ENCODE assay signal across 14 cellular contexts in genomic region chr2:132911726-132912724, GRCh38.
DNase-seq lines count a peak whose midpoint lies in the region; ATAC-seq, FAIRE-seq and TF ChIP-seq lines count a peak whose summit lies in the region.
"Had no signal": no experiment of that assay in that cellular context is flagged by ENCODE, and none has a peak within 500 bp of the region (broad histone marks: within the 10 kb centered on the region; RNA-seq: fewer than 3 reads in every experiment).

No MANE protein-coding gene starts in this region.

- H3K14ac ChIP-seq in IMR-90 (replicated peaks; ENCODE audit: low read depth, low read length) (no peak overlapping the region), H1 (ENCODE audit: insufficient read length) (no peak overlapping the region)

- H3K79me2 ChIP-seq in H1 (ENCODE audit: control insufficient read depth in 1 of 2, insufficient read depth in 2 of 2, low read length in 2 of 2) = no peaks in the 10 kb centered on the region
- H3K79me2 ChIP-seq in mesendoderm (ENCODE audit: control insufficient read depth, insufficient read depth, low read length) = no peaks in the 10 kb centered on the region

- 83% methylated on average over 1 of the region's 8 CpGs; no CpG with 5 or more reads in 1 of the 2 experiments for WGBS in IMR-90 (ENCODE audit: extremely low coverage in 2 of 2, insufficient read length in 1 of 2), 2 experiments
- 80% methylated on average over 8 of the region's 8 CpGs; no CpG with 5 or more reads in 1 of the 2 experiments for WGBS in H1 (ENCODE audit: extremely low coverage in 1 of 2, insufficient coverage in 1 of 2, insufficient read length in 1 of 2, insufficient replicate concordance in 2 of 2, low coverage in 1 of 2, low lambda C conversion rate in 2 of 2, missing lambda C conversion rate in 1 of 2), 2 experiments
- WGBS in mesendoderm (ENCODE audit: extremely low coverage, insufficient coverage, low lambda C conversion rate) = no CpG with 5 or more reads among the region's 8 CpGs

- H3K4me3 ChIP-seq in IMR-90 (ENCODE audit: insufficient read depth, low read depth, low read length) (no peak overlapping the region), H1 (ENCODE audit: extremely low read depth in 1 of 4, insufficient read depth in 2 of 4, low read depth in 3 of 4, low read length in 4 of 4) (no peak overlapping the region), mesendoderm (ENCODE audit: low read length) (no peak overlapping the region), ascending aorta (no peak overlapping the region)
- H3K4me3 ChIP-seq: heart left ventricle had no signal

- H4K5ac ChIP-seq in IMR-90 (ENCODE audit: low read depth, low read length) (no peak overlapping the region), H1 (ENCODE audit: insufficient read length, low read depth, low read length) (no peak overlapping the region), mesendoderm (ENCODE audit: low read length) (no peak overlapping the region)

- H2BK12ac ChIP-seq in H1 (ENCODE audit: low read depth, low read length) = no peak overlapping the region

- FAIRE-seq in H1 (lab: Jason Lieb, UNC) = no peak
- FAIRE-seq: GM18507 had no signal

- H3K9ac ChIP-seq in IMR-90 (ENCODE audit: low read depth, low read length) = no peak overlapping the region
- H3K9ac ChIP-seq in H1 (replicated peaks in 1 of 4; ENCODE audit: extremely low read depth in 1 of 4, low read depth in 3 of 4, low read length in 3 of 4) = no peak overlapping the region
- no peak overlapping the region for H3K9ac ChIP-seq in mesendoderm (ENCODE audit: low read length)
- H3K9ac ChIP-seq: KMS-11 had no signal

- H4K20me1 ChIP-seq in IMR-90 (ENCODE audit: insufficient read depth, low read length) (no peaks in the 10 kb centered on the region; the same call in 1 of the 2 replicates), H1 (replicated peaks in 1 of 2; ENCODE audit: control insufficient read depth in 1 of 2, insufficient read depth in 2 of 2, low read length in 2 of 2) (no peaks in the 10 kb centered on the region)

- TF ChIP-seq POLR2A in IMR-90 (IDR thresholded peaks at IDR 0.05; ENCODE audit: low read depth, low read length) = no peak
- no peak for TF ChIP-seq POLR2A in H1 (IDR thresholded peaks at IDR 0.05; ENCODE audit: control extremely low read depth in 1 of 2, low read depth in 2 of 2, low read length in 2 of 2)

- H3K9me3 ChIP-seq in IMR-90 (ENCODE audit: control insufficient read depth, insufficient read depth, low read length) = no peaks in the 10 kb centered on the region
- H3K9me3 ChIP-seq in H1 (ENCODE audit: insufficient read depth in 2 of 2, low read depth in 1 of 2, low read length in 1 of 2) = no peaks in the 10 kb centered on the region
- H3K9me3 ChIP-seq in ascending aorta = no peaks in the 10 kb centered on the region

- no peak overlapping the region for H4K91ac ChIP-seq in IMR-90 (ENCODE audit: insufficient read depth, low read depth, low read length)
- H4K91ac ChIP-seq in H1 (replicated peaks; ENCODE audit: insufficient read length, low read length) = no peak overlapping the region

- in situ Hi-C loops in IMR-90 (cut with MboI; ENCODE audit: low sequenced_read_pairs) = no loop called here

- H2BK120ac ChIP-seq in IMR-90 (ENCODE audit: low read depth, low read length) = no peak overlapping the region
- H2BK120ac ChIP-seq in H1 (replicated peaks; ENCODE audit: low read depth, low read length) = no peak overlapping the region
- no peak overlapping the region for H2BK120ac ChIP-seq in mesendoderm (ENCODE audit: low read depth, low read length)

- CTCF ChIA-PET in IMR-90 (lab: Yijun Ruan, JAX) (interaction anchor here (0.6 kb wide), 1 partner anchor 11 kb away, joined by 3 read pairs; no protein-coding TSS in a partner anchor), H1 (lab: Charles Lee; ENCODE audit: partially characterized antibody) (interaction anchor here (0.6 to 1.5 kb wide), 16 partner anchors 8 to 367 kb away, joined by 3 to 6 read pairs (median 3); no protein-coding TSS in a partner anchor)

- intact Hi-C loops in IMR-90 (cut with micrococcal nuclease) (no loop called here), ascending aorta (cut with DNase I) (no loop called here)

- 0 out of 2 replicates have a peak, but pooled peaks have one; percentile 24 for TF ChIP-seq CTCF in IMR-90 (conservative IDR thresholded peaks at IDR 0.05; ENCODE audit: low read depth, low read length)
- TF ChIP-seq CTCF in H1 (IDR thresholded peaks at IDR 0.05; ENCODE audit: control extremely low read depth in 1 of 3, insufficient read depth in 1 of 3, low read depth in 1 of 3, low read length in 3 of 3) = peak; percentile 46 to 68 (median 66)
- no peak for TF ChIP-seq CTCF in ascending aorta (IDR thresholded peaks at IDR 0.05)

- H3K4me1 ChIP-seq in IMR-90 (ENCODE audit: control insufficient read depth, insufficient read depth, low read length) (peaks cover 13% of the 10 kb centered on the region), H1 (replicated peaks in 1 of 4; ENCODE audit: control insufficient read depth in 3 of 4, insufficient read depth in 4 of 4, low read length in 3 of 4) (no peaks in the 10 kb centered on the region), mesendoderm (ENCODE audit: control insufficient read depth, low read depth, low read length) (no peaks in the 10 kb centered on the region), ascending aorta (no peaks in the 10 kb centered on the region)

- H3K79me1 ChIP-seq in IMR-90 (ENCODE audit: low read depth in 1 of 2, low read length in 2 of 2) = peaks cover 0 to 24% of the 10 kb centered on the region in 2 experiments; a peak in 2 of 4 replicates
- no peaks in the 10 kb centered on the region for H3K79me1 ChIP-seq in H1 (ENCODE audit: low read depth, low read length)
- H3K79me1 ChIP-seq in mesendoderm (ENCODE audit: low read length) = no peaks in the 10 kb centered on the region

- H2AK9ac ChIP-seq in IMR-90 (replicated peaks; ENCODE audit: low read depth, low read length, poor library complexity) = no peak overlapping the region

- H3K4me2 ChIP-seq in IMR-90 (ENCODE audit: low read depth, low read length) = no peak overlapping the region
- H3K4me2 ChIP-seq in H1 (ENCODE audit: insufficient read depth in 1 of 2, low read depth in 2 of 2, low read length in 2 of 2) = no peak overlapping the region
- H3K4me2 ChIP-seq in mesendoderm (ENCODE audit: low read length) = no peak overlapping the region
- H3K4me2 ChIP-seq: KMS-11 had no signal

- H3K27ac ChIP-seq in IMR-90 (ENCODE audit: insufficient read depth, low read length) (no peak overlapping the region; the same call in 1 of the 2 replicates), H1 (ENCODE audit: low read depth, low read length) (no peak overlapping the region), mesendoderm (ENCODE audit: low read depth, low read length) (no peak overlapping the region), ascending aorta (no peak overlapping the region)
- H3K27ac ChIP-seq: heart left ventricle, KMS-11 had no signal

- DNase-seq in AG20443 (ENCODE audit: low spot score) (peak; percentile 13), IMR-90 (peak; percentile 61), H1 (ENCODE audit: low read depth in 1 of 2, low spot score in 2 of 2) (peak in 1 of 2 experiments; percentile 46), mesendoderm (peak; percentile 74), NOMO-1 treated with DMSO at 0.1 percent for 48 hours (lab: John Stamatoyannopoulos, UW; ENCODE audit: unreplicated experiment) (no peak), ascending aorta (ENCODE audit: low spot score in 2 of 2) (no peak), NCI-H146 treated with DMSO at 0.1 percent for 48 hours (lab: John Stamatoyannopoulos, UW; ENCODE audit: unreplicated experiment) (no peak)
- DNase-seq: activated naive CD8-positive, alpha-beta T cell treated with anti-CD3 and anti-CD28 coated beads, Interleukin-2, amount 10 ng/mL, durations not matched to agents 7 days and 5 days; EL; T1000 had no signal

- H4K8ac ChIP-seq in IMR-90 (ENCODE audit: low read depth in 2 of 2, low read length in 2 of 2) (no peak overlapping the region), H1 (ENCODE audit: extremely low read depth, insufficient read depth, low read length) (no peak overlapping the region), mesendoderm (ENCODE audit: low read depth, low read length) (no peak overlapping the region)

- no peaks in the 10 kb centered on the region for H3K23me2 ChIP-seq in H1 (ENCODE audit: low read depth, low read length)

- H3K56ac ChIP-seq in IMR-90 (ENCODE audit: extremely low read depth, insufficient read depth, low read length) = no peak overlapping the region
- H3K56ac ChIP-seq in H1 (replicated peaks; ENCODE audit: insufficient read length, low read depth, low read length) = no peak overlapping the region
- H3K56ac ChIP-seq in mesendoderm (ENCODE audit: low read length) = no peak overlapping the region

- H2BK20ac ChIP-seq in IMR-90 (ENCODE audit: low read depth, low read length) (no peak overlapping the region), H1 (ENCODE audit: low read length) (no peak overlapping the region)

- 0 out of 2 replicates have a peak overlapping the region, but pooled peaks have one; percentile 5 for H3K23ac ChIP-seq in IMR-90 (ENCODE audit: low read depth, low read length)
- no peak overlapping the region for H3K23ac ChIP-seq in H1 (ENCODE audit: insufficient read length)
- no peak overlapping the region for H3K23ac ChIP-seq in mesendoderm (ENCODE audit: low read length)

- no peaks in the 10 kb centered on the region for H3K27me3 ChIP-seq in IMR-90 (ENCODE audit: control insufficient read depth, insufficient read depth, low read length)
- H3K27me3 ChIP-seq in H1 (replicated peaks in 1 of 4; ENCODE audit: control insufficient read depth in 3 of 4, extremely low read depth in 1 of 4, insufficient read depth in 3 of 4, low read length in 3 of 4) = no peaks in the 10 kb centered on the region
- no peaks in the 10 kb centered on the region for H3K27me3 ChIP-seq in mesendoderm (ENCODE audit: insufficient read depth, low read length, poor library complexity)
- no peaks in the 10 kb centered on the region for H3K27me3 ChIP-seq in ascending aorta
- H3K27me3 ChIP-seq: heart left ventricle had no signal

- no peak overlapping the region for H3K4ac ChIP-seq in IMR-90 (ENCODE audit: low read depth, low read length)
- H3K4ac ChIP-seq in H1 (replicated peaks; ENCODE audit: insufficient read length, low read depth, low read length) = no peak overlapping the region
- no peak overlapping the region for H3K4ac ChIP-seq in mesendoderm (ENCODE audit: low read depth, low read length)

- TF ChIP-seq RAD21 in IMR-90 (IDR thresholded peaks at IDR 0.05; ENCODE audit: low read length) = peak; percentile 34
- peak; percentile 76 to 83 for TF ChIP-seq RAD21 in H1 (IDR thresholded peaks at IDR 0.05 in 1 of 2, conservative IDR thresholded peaks at IDR 0.05 in 1 of 2; ENCODE audit: low read depth in 2 of 2, low read length in 2 of 2)

- H2BK15ac ChIP-seq in IMR-90 (ENCODE audit: low read depth, low read length) (no peak overlapping the region), H1 (ENCODE audit: low read length) (no peak overlapping the region), mesendoderm (replicated peaks; ENCODE audit: low read depth) (no peak overlapping the region)

- BruUV-seq in IMR-90 (replicated peaks; lab: Mats Ljungman, UMichigan) = no TSS peak

- ATAC-seq in IMR-90 (ENCODE audit: low read depth) (peak; percentile 60), HG02588 (IDR thresholded peaks at IDR 0.05; ENCODE audit: unreplicated experiment) (no peak)
- ATAC-seq: heart left ventricle had no signal

- no peak for TF ChIP-seq EP300 in H1 (IDR thresholded peaks at IDR 0.05; ENCODE audit: borderline replicate concordance in 1 of 2, low read depth in 2 of 2, low read length in 2 of 2)

- H3K18ac ChIP-seq in IMR-90 (ENCODE audit: low read depth, low read length) = no peak overlapping the region
- H3K18ac ChIP-seq in H1 (ENCODE audit: extremely low read depth, low read length) = no peak overlapping the region
- H3K18ac ChIP-seq in mesendoderm (ENCODE audit: low read length) = no peak overlapping the region

- H3K9me1 ChIP-seq in IMR-90 (ENCODE audit: insufficient read depth, low read length) = peaks cover 13% of the 10 kb centered on the region; the same call in 1 of the 2 replicates

- dilution Hi-C loops in IMR-90 (cut with HindIII; ENCODE audit: low sequenced_read_pairs, unreplicated experiment) = no loop called here

- H3K36me3 ChIP-seq in IMR-90 (ENCODE audit: control insufficient read depth, insufficient read depth, low read length) = no peaks in the 10 kb centered on the region
- no peaks in the 10 kb centered on the region for H3K36me3 ChIP-seq in H1 (ENCODE audit: control insufficient read depth in 2 of 4, insufficient read depth in 4 of 4, low read length in 3 of 4)
- no peaks in the 10 kb centered on the region for H3K36me3 ChIP-seq in mesendoderm (ENCODE audit: control insufficient read depth, insufficient read depth, low read length)
- H3K36me3 ChIP-seq in ascending aorta = no peaks in the 10 kb centered on the region
- H3K36me3 ChIP-seq: heart left ventricle had no signal

- no peak overlapping the region for H2BK5ac ChIP-seq in IMR-90 (ENCODE audit: low read depth, low read length, poor library complexity, severe bottlenecking)
- H2BK5ac ChIP-seq in H1 (ENCODE audit: low read depth, low read length) = no peak overlapping the region
- H2BK5ac ChIP-seq in mesendoderm (ENCODE audit: low read length) = no peak overlapping the region

- POLR2A ChIA-PET in IMR-90 (lab: Charles Lee; ENCODE audit: unreplicated experiment) (no interaction called here), H1 (lab: Charles Lee; ENCODE audit: partially characterized antibody) (no interaction called here)

- H2AFZ ChIP-seq in IMR-90 (replicated peaks; ENCODE audit: low read length, poor library complexity) (no peak overlapping the region), H1 (ENCODE audit: low read length) (0 out of 2 replicates have a peak overlapping the region, but pooled peaks have one; percentile 55)

- H2AK5ac ChIP-seq in IMR-90 (ENCODE audit: low read depth, low read length) = no peak overlapping the region
- H2AK5ac ChIP-seq in H1 (ENCODE audit: low read depth, low read length) = no peak overlapping the region
- no peak overlapping the region for H2AK5ac ChIP-seq in mesendoderm (ENCODE audit: low read length)

Comparison
In these comparisons a context has a peak if more than half of its experiments do, and no peak if none do; other contexts are left out.
1. DNase-seq: peak in AG20443 (single experiment), IMR-90 (single experiment) and mesendoderm (single experiment); none in NOMO-1 treated with DMSO at 0.1 percent for 48 hours (single experiment), ascending aorta (0 of 2) and NCI-H146 treated with DMSO at 0.1 percent for 48 hours (single experiment).
2. CTCF ChIP-seq: peak in IMR-90 (single experiment) and H1 (3 of 3); none in ascending aorta (0 of 3).